ENCODE assay signal across 8 cellular contexts in genomic region chr11:122796128-122796717, GRCh38. TPM values are rescaled to one million over a fixed set of nuclear protein-coding genes. Genes with fewer than 3 reads are reported as not detected.
A peak's percentile ranks its signal among the peaks of the same experiment; 100 is the strongest.
DNase-seq lines count a peak whose midpoint lies in the region; ATAC-seq and TF ChIP-seq lines count a peak whose summit lies in the region.

No MANE protein-coding gene starts in this region.

- intact Hi-C loops in left ventricle myocardium superior (cut with micrococcal nuclease): no loop called here

- H3K27ac ChIP-seq in RWPE2 (ENCODE audit: poor library complexity, severe bottlenecking): no peak overlapping the region

- TF ChIP-seq CTCF in RWPE2 (IDR thresholded peaks at IDR 0.05; ENCODE audit: poor library complexity, severe bottlenecking): peak; percentile 91

- no peaks in the 10 kb centered on the region for H3K4me1 ChIP-seq in RWPE2 (ENCODE audit: insufficient read depth, poor library complexity, severe bottlenecking)

- peaks cover 33% of the 10 kb centered on the region for H3K36me3 ChIP-seq in RWPE2 (ENCODE audit: low read depth)

- no peaks in the 10 kb centered on the region for H3K27me3 ChIP-seq in RWPE2 (ENCODE audit: insufficient read depth, poor library complexity, severe bottlenecking)

- H3K9me3 ChIP-seq in RWPE2 (ENCODE audit: severe bottlenecking): no peaks in the 10 kb centered on the region

- ATAC-seq in HG03045 (IDR thresholded peaks at IDR 0.05; ENCODE audit: unreplicated experiment) (peak; percentile 77), RWPE2 (ENCODE audit: low read depth) (peak; percentile 63), left ventricle myocardium superior (no peak)

- peak; percentile 10 for DNase-seq in NCI-H2196 (lab: John Stamatoyannopoulos, UW; ENCODE audit: unreplicated experiment)
- DNase-seq in NCI-H2196 treated with DMSO at 0.1 percent for 48 hours (lab: John Stamatoyannopoulos, UW; ENCODE audit: unreplicated experiment): no peak
- DNase-seq in RWPE2 (ENCODE audit: low spot score): no peak
- peak; percentile 30 to 67 (median 59) for DNase-seq in activated naive CD4-positive, alpha-beta T cell (lab: John Stamatoyannopoulos, UW)
- peak; percentile 59 for DNase-seq in left ventricle myocardium superior
- peak; percentile 59 for DNase-seq in stimulated activated CD4-positive, alpha-beta T cell treated with anti-CD3 and anti-CD28 coated beads, Interleukin-1b, Interleukin-23, amount 100 ng/mL, for 48 hours
- no peak for DNase-seq in T1000 (lab: John Stamatoyannopoulos, UW)

- H3K4me3 ChIP-seq in RWPE2 (ENCODE audit: severe bottlenecking): no peak overlapping the region

RNA-seq across cellular contexts. Expression of gene CRTAM, which starts 42.1 kb away (rescaled TPM):
- total RNA-seq in left ventricle myocardium superior: not detected

Comparison
In these comparisons a context has a peak if more than half of its experiments do, and no peak if none do; other contexts are left out.
1. DNase-seq: peak in NCI-H2196 (single experiment), activated naive CD4-positive, alpha-beta T cell (4 of 4), left ventricle myocardium superior (single experiment) and stimulated activated CD4-positive, alpha-beta T cell treated with anti-CD3 and anti-CD28 coated beads, Interleukin-1b, Interleukin-23, amount 100 ng/mL, for 48 hours (single experiment); none in NCI-H2196 treated with DMSO at 0.1 percent for 48 hours (single experiment), RWPE2 (single experiment) and T1000 (single experiment).